ENCODE assay signal across 10 cellular contexts in genomic region chr4:26175016-26175786, GRCh38.
DNase-seq lines count a peak whose midpoint lies in the region; ATAC-seq lines count a peak whose summit lies in the region.
"Had no signal": no experiment of that assay in that cellular context is flagged by ENCODE, and none has a peak within 500 bp of the region (broad histone marks: within the 10 kb centered on the region; RNA-seq: fewer than 3 reads in every experiment).

No MANE protein-coding gene starts in this region.

- H3K9me3 Mint-ChIP-seq in activated T-cell treated with anti-CD3 and anti-CD28 coated beads, Interleukin-2, amount 50 U/mL, for 4 hours, result no peaks in the 10 kb centered on the region

- peak; percentile 56 to 60 for ATAC-seq in activated T-cell treated with anti-CD3 and anti-CD28 coated beads, Interleukin-2, amount 50 U/mL, for 4 hours
- ATAC-seq in HG02642 (IDR thresholded peaks at IDR 0.05; ENCODE audit: poor library complexity, unreplicated experiment), result peak; percentile 53
- ATAC-seq: SK-N-SH treated with all-trans-retinoic acid at 6 μM for 48 hours had no signal

- H3K36me3 Mint-ChIP-seq in activated T-cell treated with anti-CD3 and anti-CD28 coated beads, Interleukin-2, amount 50 U/mL, for 4 hours (ENCODE audit: insufficient read depth), result no peaks in the 10 kb centered on the region

- H3K4me3 Mint-ChIP-seq in activated T-cell treated with anti-CD3 and anti-CD28 coated beads, Interleukin-2, amount 50 U/mL, for 4 hours, result no peak overlapping the region

- H3K27me3 Mint-ChIP-seq in activated T-cell treated with anti-CD3 and anti-CD28 coated beads, Interleukin-2, amount 50 U/mL, for 4 hours (ENCODE audit: low read depth), result peaks cover 2% of the 10 kb centered on the region

- H3K4me1 Mint-ChIP-seq in activated T-cell treated with anti-CD3 and anti-CD28 coated beads, Interleukin-2, amount 50 U/mL, for 4 hours (ENCODE audit: low read depth), result peaks cover 17% of the 10 kb centered on the region

- DNase-seq in activated T-cell treated with anti-CD3 and anti-CD28 coated beads, Interleukin-2, amount 50 U/mL, for 4 hours, result peak; percentile 14
- no peak for DNase-seq in activated T-cell treated with anti-CD3 and anti-CD28 coated beads, Interleukin-2, amount 50 U/mL, for 1 hour
- peak; percentile 24 to 27 for DNase-seq in activated CD4-positive, alpha-beta T cell treated with anti-CD3 and anti-CD28 coated beads, Interleukin-2, amount 50 U/mL, for 4 hours
- DNase-seq in stimulated activated CD8-positive, alpha-beta memory T cell treated with anti-CD3 and anti-CD28 coated beads, Interleukin-15, amount 100 ng/mL, for 48 hours (ENCODE audit: low read depth in 2 of 2), result peak; percentile 25 to 40
- DNase-seq in NCI-H146 (lab: John Stamatoyannopoulos, UW) (no peak), NCI-H82 (lab: John Stamatoyannopoulos, UW) (no peak), EL (no peak)
- DNase-seq: NCI-H187 had no signal

Comparison
In these comparisons a context has a peak if more than half of its experiments do, and no peak if none do; other contexts are left out.
1. DNase-seq: peak in activated T-cell treated with anti-CD3 and anti-CD28 coated beads, Interleukin-2, amount 50 U/mL, for 4 hours (single experiment), activated CD4-positive, alpha-beta T cell treated with anti-CD3 and anti-CD28 coated beads, Interleukin-2, amount 50 U/mL, for 4 hours (2 of 2) and stimulated activated CD8-positive, alpha-beta memory T cell treated with anti-CD3 and anti-CD28 coated beads, Interleukin-15, amount 100 ng/mL, for 48 hours (2 of 2); none in activated T-cell treated with anti-CD3 and anti-CD28 coated beads, Interleukin-2, amount 50 U/mL, for 1 hour (single experiment), NCI-H146 (single experiment), NCI-H82 (single experiment) and EL (single experiment).